In the genomic region with DNA sequence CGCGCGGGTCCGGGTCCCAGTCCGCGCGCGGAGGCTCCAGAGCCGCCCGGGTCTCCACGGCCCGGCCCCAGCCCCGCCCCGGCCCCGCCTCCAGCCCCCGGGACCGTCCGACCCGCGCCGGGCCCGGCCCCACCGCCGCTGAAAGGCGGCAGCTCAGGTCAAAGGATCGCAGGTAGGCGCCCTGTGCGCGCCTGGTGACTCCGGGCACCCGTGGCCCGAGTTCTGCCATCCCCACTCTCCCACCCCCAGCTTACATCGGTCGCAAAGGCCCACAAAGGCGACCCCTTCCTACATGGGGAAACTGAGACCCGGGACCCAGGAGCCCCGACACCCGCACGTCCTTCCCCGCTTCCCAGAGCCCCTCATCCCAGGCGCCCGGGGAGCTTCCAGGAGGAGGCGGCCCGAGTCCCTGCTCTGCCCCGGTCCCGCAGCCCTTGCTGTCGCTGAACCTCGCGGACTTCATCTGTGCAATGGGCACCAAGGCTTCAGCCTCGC, we compare ENCODE assay signal across 8 cellular contexts. TPM values are rescaled to one million over a fixed set of nuclear protein-coding genes. Genes with fewer than 3 reads are reported as not detected.
DNase-seq lines count a peak whose midpoint lies in the region; ATAC-seq and TF ChIP-seq lines count a peak whose summit lies in the region.

Gene TMEM200B, minus strand, starts transcription at position 33 of the 495 bp plus-strand sequence. CDS start 2,075 bp downstream, outside the sequence.

- peak within 1 kb of the TSS; percentile 76 for H2AFZ ChIP-seq in smooth muscle cell (ENCODE audit: low read depth)

- no peak within 1 kb of the TSS for H3K27ac Mint-ChIP-seq in activated naive CD4-positive, alpha-beta T cell treated with anti-CD3 and anti-CD28 coated beads, Interleukin-2, amount 10 ng/mL, durations not matched to agents 7 days and 5 days

- H3K4me3 ChIP-seq in HAP-1 (peak within 1 kb of the TSS; percentile 52), iPS DF 6.9 (ENCODE audit: low read length) (peak within 1 kb of the TSS; percentile 45; the same call in 1 of the 2 replicates), smooth muscle cell (peak within 1 kb of the TSS; percentile 68)

- H3K79me2 ChIP-seq in smooth muscle cell (ENCODE audit: low read depth), result peaks cover 25% of the 10 kb centered on the region

- H3K4me2 ChIP-seq in smooth muscle cell, result peak within 1 kb of the TSS; percentile 89

- CTCF ChIA-PET in activated naive CD4-positive, alpha-beta T cell treated with anti-CD3 and anti-CD28 coated beads, Interleukin-2, amount 10 ng/mL, durations not matched to agents 7 days and 5 days (lab: Charles Lee), result interaction anchor here (0.8 to 1.5 kb wide), 6 partner anchors 58 to 245 kb away, joined by 3 to 6 read pairs (median 4); partner anchors contain the start of gene SRSF4

- no peak for TF ChIP-seq CTCF in smooth muscle cell (IDR thresholded peaks at IDR 0.05; ENCODE audit: borderline replicate concordance, insufficient read depth, poor library complexity, severe bottlenecking)

- no CpG with 5 or more reads among the region's 50 CpGs for WGBS in iPS DF 6.9 (ENCODE audit: insufficient coverage, insufficient read length)
- WGBS in smooth muscle cell (ENCODE audit: low lambda C conversion rate), result 0% methylated on average over 31 of the region's 50 CpGs

- H3K9me3 ChIP-seq in HAP-1 (no peaks in the 10 kb centered on the region), iPS DF 6.9 (ENCODE audit: control insufficient read depth, insufficient read depth, low read length) (no peaks in the 10 kb centered on the region), smooth muscle cell (replicated peaks; ENCODE audit: low read depth) (no peaks in the 10 kb centered on the region)

- H3K9ac ChIP-seq in smooth muscle cell (ENCODE audit: low read depth), result peak within 1 kb of the TSS; percentile 90

- ATAC-seq in GM18511 (IDR thresholded peaks at IDR 0.05; ENCODE audit: unreplicated experiment) (no peak), HG02938 (IDR thresholded peaks at IDR 0.05; ENCODE audit: unreplicated experiment) (no peak), HG02610 (IDR thresholded peaks at IDR 0.05; ENCODE audit: unreplicated experiment) (no peak)

- peaks cover 14% of the 10 kb centered on the region for H3K4me1 Mint-ChIP-seq in activated naive CD4-positive, alpha-beta T cell treated with anti-CD3 and anti-CD28 coated beads, Interleukin-2, amount 10 ng/mL, durations not matched to agents 7 days and 5 days

- H3K27me3 ChIP-seq in HAP-1 (ENCODE audit: low read depth) (no peaks in the 10 kb centered on the region), iPS DF 6.9 (ENCODE audit: control insufficient read depth, insufficient read depth, low read length) (no peaks in the 10 kb centered on the region; the same call in 1 of the 2 replicates), smooth muscle cell (ENCODE audit: low read depth) (no peaks in the 10 kb centered on the region)

- H4K20me1 ChIP-seq in smooth muscle cell (ENCODE audit: low read depth), result peaks cover 25% of the 10 kb centered on the region

- in situ Hi-C loops in HAP-1 (cut with MboI; ENCODE audit: low sequenced_read_pairs), result no loop called here

- H3F3A ChIP-seq in smooth muscle cell (ENCODE audit: low read depth), result peaks cover 17% of the 10 kb centered on the region

- H3K27ac ChIP-seq in iPS DF 6.9 (ENCODE audit: low read length), result no peak within 1 kb of the TSS
- H3K27ac ChIP-seq in smooth muscle cell (ENCODE audit: low read depth), result peak within 1 kb of the TSS; percentile 87

- H3K27me3 Mint-ChIP-seq in activated naive CD4-positive, alpha-beta T cell treated with anti-CD3 and anti-CD28 coated beads, Interleukin-2, amount 10 ng/mL, durations not matched to agents 7 days and 5 days, result peaks cover 84% of the 10 kb centered on the region

- peaks cover 5% of the 10 kb centered on the region for H3K36me3 Mint-ChIP-seq in activated naive CD4-positive, alpha-beta T cell treated with anti-CD3 and anti-CD28 coated beads, Interleukin-2, amount 10 ng/mL, durations not matched to agents 7 days and 5 days

- DNase-seq in HAP-1 (ENCODE audit: low spot score in 2 of 2) (peak; percentile 23 to 64), iPS DF 6.9 (ENCODE audit: low read depth, low spot score) (no peak), smooth muscle cell (lab: John Stamatoyannopoulos, UW; ENCODE audit: unreplicated experiment) (no peak)
- no peak for DNase-seq in activated naive CD4-positive, alpha-beta T cell treated with anti-CD3 and anti-CD28 coated beads, Interleukin-2, amount 10 ng/mL, durations not matched to agents 7 days and 5 days
- DNase-seq in activated CD4-positive, CD25-positive, alpha-beta regulatory T cell (lab: John Stamatoyannopoulos, UW), result no peak

- no peaks in the 10 kb centered on the region for H3K36me3 ChIP-seq in HAP-1 (replicated peaks)
- H3K36me3 ChIP-seq in iPS DF 6.9 (ENCODE audit: control insufficient read depth, insufficient read depth, low read length), result no peaks in the 10 kb centered on the region
- no peaks in the 10 kb centered on the region for H3K36me3 ChIP-seq in smooth muscle cell (ENCODE audit: low read depth)

- peaks cover 2% of the 10 kb centered on the region; the same call in 1 of the 2 replicates for H3K4me1 ChIP-seq in HAP-1
- no peaks in the 10 kb centered on the region for H3K4me1 ChIP-seq in iPS DF 6.9 (ENCODE audit: control insufficient read depth, insufficient read depth, low read length)
- H3K4me1 ChIP-seq in smooth muscle cell (ENCODE audit: low read depth), result no peaks in the 10 kb centered on the region

- H3K9me3 Mint-ChIP-seq in activated naive CD4-positive, alpha-beta T cell treated with anti-CD3 and anti-CD28 coated beads, Interleukin-2, amount 10 ng/mL, durations not matched to agents 7 days and 5 days, result no peaks in the 10 kb centered on the region

- peak within 1 kb of the TSS; percentile 67 for H3K4me3 Mint-ChIP-seq in activated naive CD4-positive, alpha-beta T cell treated with anti-CD3 and anti-CD28 coated beads, Interleukin-2, amount 10 ng/mL, durations not matched to agents 7 days and 5 days

RNA-seq across cellular contexts. Expression of gene TMEM200B, which starts in this region (rescaled TPM):
- total RNA-seq in smooth muscle cell, result 20.5 and 23.8 TPM in 2 replicates
- polyA plus RNA-seq in smooth muscle cell, result 32.3 and 33.2 TPM in 2 replicates

Comparison
In these comparisons a context has a peak if more than half of its experiments do, and no peak if none do; other contexts are left out.
1. DNase-seq: peak in HAP-1 (2 of 2); none in activated naive CD4-positive, alpha-beta T cell treated with anti-CD3 and anti-CD28 coated beads, Interleukin-2, amount 10 ng/mL, durations not matched to agents 7 days and 5 days (single experiment), iPS DF 6.9 (single experiment), smooth muscle cell (single experiment) and activated CD4-positive, CD25-positive, alpha-beta regulatory T cell (0 of 4).
2. Peak in every context shown above with its lines, with median percentiles within 50 percentile points of each other: H3K4me3 ChIP-seq.